1 cellular context compared by ENCODE assay signal in the genomic region with DNA sequence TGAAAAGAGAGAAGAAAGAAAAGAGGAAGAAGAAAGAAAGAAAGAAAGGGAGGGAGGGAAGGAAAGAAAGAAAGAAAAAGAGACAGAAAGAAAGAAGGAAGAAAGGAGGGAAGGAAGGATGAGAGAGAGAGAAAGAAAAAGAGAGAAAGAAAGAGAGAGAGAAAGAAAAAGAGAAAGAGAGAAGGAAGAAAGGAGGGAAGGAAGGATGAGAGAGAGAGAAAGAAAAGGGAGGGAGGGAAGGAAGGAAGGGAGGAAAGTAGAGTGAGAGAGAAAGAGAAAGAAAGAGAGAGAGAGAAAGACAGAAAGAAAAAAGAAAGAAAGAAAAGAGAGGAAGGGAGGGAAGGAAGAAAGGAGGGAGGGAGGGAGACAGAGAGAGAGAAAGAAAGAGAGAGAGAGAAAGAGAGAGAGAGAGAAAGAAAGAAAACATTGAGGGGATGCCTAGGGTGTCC.
TF ChIP-seq lines count a peak whose summit lies in the region.

No MANE protein-coding gene starts in this region.

TF ChIP-seq in IMR-90, 13 proteins besides CTCF, POLR2A, EP300 and RAD21:
- TF ChIP-seq CEBPB (IDR thresholded peaks at IDR 0.05; ENCODE audit: low read depth, low read length) (no peak), CHD1 (IDR thresholded peaks at IDR 0.05; ENCODE audit: low read depth, low read length) (no peak), MXI1 (IDR thresholded peaks at IDR 0.05; ENCODE audit: borderline replicate concordance, low read depth, low read length) (no peak), FOS (IDR thresholded peaks at IDR 0.05; ENCODE audit: low read depth, low read length) (no peak), RCOR1 (IDR thresholded peaks at IDR 0.05; ENCODE audit: insufficient replicate concordance, low read length) (no peak), USF2 (IDR thresholded peaks at IDR 0.05; ENCODE audit: low read depth, low read length) (no peak), MAFK (IDR thresholded peaks at IDR 0.05; ENCODE audit: low read depth, low read length) (no peak), SMC3 (IDR thresholded peaks at IDR 0.05; ENCODE audit: low read depth, low read length) (no peak), NFE2L2 (IDR thresholded peaks at IDR 0.05; ENCODE audit: low read depth, low read length) (no peak), RFX5 (IDR thresholded peaks at IDR 0.05; ENCODE audit: low read depth, low read length) (no peak), MAZ (IDR thresholded peaks at IDR 0.05; ENCODE audit: borderline replicate concordance, low read depth, low read length) (no peak), BHLHE40 (IDR thresholded peaks at IDR 0.05; ENCODE audit: low read depth, low read length) (no peak)
- TF ChIP-seq, protein P1, sequence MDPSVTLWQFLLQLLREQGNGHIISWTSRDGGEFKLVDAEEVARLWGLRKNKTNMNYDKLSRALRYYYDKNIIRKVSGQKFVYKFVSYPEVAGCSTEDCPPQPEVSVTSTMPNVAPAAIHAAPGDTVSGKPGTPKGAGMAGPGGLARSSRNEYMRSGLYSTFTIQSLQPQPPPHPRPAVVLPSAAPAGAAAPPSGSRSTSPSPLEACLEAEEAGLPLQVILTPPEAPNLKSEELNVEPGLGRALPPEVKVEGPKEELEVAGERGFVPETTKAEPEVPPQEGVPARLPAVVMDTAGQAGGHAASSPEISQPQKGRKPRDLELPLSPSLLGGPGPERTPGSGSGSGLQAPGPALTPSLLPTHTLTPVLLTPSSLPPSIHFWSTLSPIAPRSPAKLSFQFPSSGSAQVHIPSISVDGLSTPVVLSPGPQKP (IDR thresholded peaks at IDR 0.05; ENCODE audit: borderline replicate concordance, low read depth, low read length) = no peak
